In genomic region chr20:47984437-47984836, GRCh38 we compare ENCODE assay signal across 23 cellular contexts.
DNase-seq lines count a peak whose midpoint lies in the region; ATAC-seq and TF ChIP-seq lines count a peak whose summit lies in the region.
"Had no signal": no experiment of that assay in that cellular context is flagged by ENCODE, and none has a peak within 500 bp of the region (broad histone marks: within the 10 kb centered on the region; RNA-seq: fewer than 3 reads in every experiment).

No MANE protein-coding gene starts in this region.

- H3K4ac ChIP-seq in mesenchymal stem cell (ENCODE audit: low read depth in 1 of 2, low read length in 2 of 2) = no peak overlapping the region

- peaks cover 0 to 44% (median 29%) of the 10 kb centered on the region in 10 experiments; a peak in 19 of 20 replicates for H3K4me1 ChIP-seq in BLaER1 treated with 17β-estradiol and CSF1 and Interleukin-3, amounts not matched to agents 10 nM and 100 nM
- H3K4me1 ChIP-seq in PC-3 (ENCODE audit: insufficient read depth, low read length) (peaks cover 18% of the 10 kb centered on the region), mesenchymal stem cell (ENCODE audit: control insufficient read depth, insufficient read depth, low read depth, low read length) (peaks cover 3% of the 10 kb centered on the region)

- no peaks in the 10 kb centered on the region for H3K9me2 ChIP-seq in PC-3 (replicated peaks; ENCODE audit: low read length)
- H3K9me2 ChIP-seq: SK-N-SH had no signal

- CTCF ChIA-PET in Calu3 (lab: Charles Lee) (interaction anchor here (0.6 to 1.1 kb wide), 3 partner anchors 11 to 295 kb away, joined by 4 to 5 read pairs (median 4); no protein-coding TSS in a partner anchor), PC-3 (lab: Charles Lee) (interaction anchor here (0.6 kb wide), 1 partner anchor 11 kb away, joined by 3 read pairs; no protein-coding TSS in a partner anchor)

- H4K20me1 ChIP-seq in BLaER1 treated with 17β-estradiol and CSF1 and Interleukin-3, amounts not matched to agents 10 nM and 100 nM = no peaks in the 10 kb centered on the region
- H4K20me1 ChIP-seq in PC-3 (ENCODE audit: low read length) = no peaks in the 10 kb centered on the region

- no peak overlapping the region for H2BK15ac ChIP-seq in mesenchymal stem cell (ENCODE audit: low read depth, poor library complexity, severe bottlenecking)

- WGBS in mesenchymal stem cell = 92% methylated on average over 6 of the region's 6 CpGs

- no peaks in the 10 kb centered on the region for H3K79me2 ChIP-seq in PC-3 (ENCODE audit: low read length)

- H3K23ac ChIP-seq in mesenchymal stem cell (ENCODE audit: low read length in 2 of 2) = no peak overlapping the region

- H3K36me3 ChIP-seq in BLaER1 treated with 17β-estradiol and CSF1 and Interleukin-3, amounts not matched to agents 10 nM and 100 nM = no peaks in the 10 kb centered on the region
- no peaks in the 10 kb centered on the region for H3K36me3 ChIP-seq in PC-3 (ENCODE audit: low read depth, low read length)
- H3K36me3 ChIP-seq in mesenchymal stem cell (ENCODE audit: control insufficient read depth in 1 of 2, insufficient read depth in 2 of 2, low read depth in 1 of 2, low read length in 2 of 2) = no peaks in the 10 kb centered on the region

- no peaks in the 10 kb centered on the region for H3F3A ChIP-seq in PC-3 (ENCODE audit: low read length, unreplicated experiment)

- H2BK5ac ChIP-seq in mesenchymal stem cell (ENCODE audit: low read depth, low read length, poor library complexity, severe bottlenecking) = no peak overlapping the region

- ATAC-seq in PC-3 (no peak), GM21528 (IDR thresholded peaks at IDR 0.05; ENCODE audit: low FRiP score, unreplicated experiment) (no peak)
- ATAC-seq: CD8-positive, alpha-beta T cell had no signal

- H3K36me3 Mint-ChIP-seq in Calu3 (ENCODE audit: insufficient read depth, unreplicated experiment) = no peaks in the 10 kb centered on the region
- H3K36me3 Mint-ChIP-seq: CD8-positive, alpha-beta T cell had no signal

- H3K27me3 Mint-ChIP-seq in Calu3 (ENCODE audit: unreplicated experiment) = no peaks in the 10 kb centered on the region

- no peak overlapping the region for H3K9ac ChIP-seq in BLaER1 treated with 17β-estradiol and CSF1 and Interleukin-3, amounts not matched to agents 10 nM and 100 nM
- H3K9ac ChIP-seq in PC-3 (ENCODE audit: low read length) (peak overlapping the region; percentile 25; the same call in 1 of the 2 replicates), mesenchymal stem cell (ENCODE audit: low read length) (no peak overlapping the region)
- H3K9ac ChIP-seq: KMS-11, SK-N-SH had no signal

- peak overlapping the region; percentile 27 for H3K27ac Mint-ChIP-seq in Calu3 (ENCODE audit: unreplicated experiment)
- H3K27ac Mint-ChIP-seq: CD8-positive, alpha-beta T cell; IgD-negative memory B cell; T-helper 1 cell treated with Interleukin-12 subunit alpha and Interleukin-12 subunit beta and Interleukin-4 antibody, amounts not matched to agents 30 μg/mL and 1 μg/mL, for 36 hours had no signal

- no peaks in the 10 kb centered on the region for H3K79me1 ChIP-seq in mesenchymal stem cell (replicated peaks; ENCODE audit: low read length, poor library complexity, severe bottlenecking)

- no peak overlapping the region for H3K4me3 ChIP-seq in BLaER1 treated with 17β-estradiol and CSF1 and Interleukin-3, amounts not matched to agents 10 nM and 100 nM
- no peak overlapping the region for H3K4me3 ChIP-seq in PC-3 (ENCODE audit: low read length)
- no peak overlapping the region for H3K4me3 ChIP-seq in mesenchymal stem cell (ENCODE audit: insufficient read depth in 1 of 2, low read depth in 1 of 2, low read length in 2 of 2)

- no TSS peak for BruUV-seq in Calu3 (replicated peaks; lab: Mats Ljungman, UMichigan)
- no TSS peak for BruUV-seq in PC-3 (replicated peaks; lab: Mats Ljungman, UMichigan)

- H3K27me3 ChIP-seq in BLaER1 treated with 17β-estradiol and CSF1 and Interleukin-3, amounts not matched to agents 10 nM and 100 nM = no peaks in the 10 kb centered on the region
- H3K27me3 ChIP-seq in PC-3 (ENCODE audit: low read length) (no peaks in the 10 kb centered on the region), mesenchymal stem cell (ENCODE audit: control insufficient read depth in 1 of 2, insufficient read depth in 1 of 2, low read length in 2 of 2) (peaks cover under 1 to 32% of the 10 kb centered on the region in 2 experiments)

- H2BK12ac ChIP-seq in mesenchymal stem cell (ENCODE audit: low read length in 2 of 2) = peak overlapping the region in 1 of 2 experiments; percentile 53

- no peak for TF ChIP-seq CTCF in Calu3 (IDR thresholded peaks at IDR 0.05; ENCODE audit: unreplicated experiment)
- TF ChIP-seq CTCF in PC-3 (conservative IDR thresholded peaks at IDR 0.05; ENCODE audit: low read depth, low read length) = no peak

- intact Hi-C loops in Calu3 (cut with micrococcal nuclease; ENCODE audit: unreplicated experiment) (loop anchor here (10.0 kb wide), 1 partner anchor 200 kb away; no protein-coding TSS in a partner anchor), PC-3 (cut with micrococcal nuclease) (no loop called here)

- H2AFZ ChIP-seq in PC-3 (ENCODE audit: low read length) (0 out of 2 replicates have a peak overlapping the region, but pooled peaks have one; percentile 66), mesenchymal stem cell (ENCODE audit: low read depth, low read length) (no peak overlapping the region)

- POLR2A ChIA-PET in PC-3 (lab: Charles Lee; ENCODE audit: unreplicated experiment) = no interaction called here

- H2AK5ac ChIP-seq in mesenchymal stem cell (ENCODE audit: low read length, severe bottlenecking) = no peak overlapping the region

- H3K9me3 ChIP-seq in BLaER1 treated with 17β-estradiol and CSF1 and Interleukin-3, amounts not matched to agents 10 nM and 100 nM (replicated peaks in 1 of 11) = peaks cover 0 to 5% (median 0%) of the 10 kb centered on the region in 11 experiments; a peak in 2 of 22 replicates
- H3K9me3 ChIP-seq in PC-3 (ENCODE audit: low read length) (no peaks in the 10 kb centered on the region), mesenchymal stem cell (ENCODE audit: control insufficient read depth, low read length) (no peaks in the 10 kb centered on the region)
- H3K9me3 ChIP-seq: Caco-2, SK-N-SH had no signal

- H3K4me3 Mint-ChIP-seq in Calu3 (ENCODE audit: low read depth, unreplicated experiment) = no peak overlapping the region
- H3K4me3 Mint-ChIP-seq: CD8-positive, alpha-beta T cell; T-helper 1 cell treated with Interleukin-12 subunit alpha and Interleukin-12 subunit beta and Interleukin-4 antibody, amounts not matched to agents 30 μg/mL and 1 μg/mL, for 36 hours had no signal

- H2BK120ac ChIP-seq in mesenchymal stem cell (ENCODE audit: low read depth, low read length) = no peak overlapping the region

- H3K4me1 Mint-ChIP-seq in Calu3 (ENCODE audit: low read depth, unreplicated experiment) = peaks cover 36% of the 10 kb centered on the region

- no peak overlapping the region for H3K14ac ChIP-seq in mesenchymal stem cell (ENCODE audit: low read length in 2 of 2)

- no peaks in the 10 kb centered on the region for H3K9me3 Mint-ChIP-seq in Calu3 (ENCODE audit: low read depth, unreplicated experiment)
- H3K9me3 Mint-ChIP-seq: CD8-positive, alpha-beta T cell; T-helper 1 cell treated with Interleukin-12 subunit alpha and Interleukin-12 subunit beta and Interleukin-4 antibody, amounts not matched to agents 30 μg/mL and 1 μg/mL, for 36 hours had no signal

- DNase-seq in Calu3 (no peak), PC-3 (no peak), mesenchymal stem cell (no peak), NCI-H69 (lab: John Stamatoyannopoulos, UW) (no peak), midbrain (lab: John Stamatoyannopoulos, UW) (no peak)
- DNase-seq: CD8-positive, alpha-beta T cell; DMS79 treated with DMSO at 0.1 percent for 48 hours; MM.1S; NCI-H1694; NCI-H2029 treated with DMSO at 0.1 percent for 48 hours; NCI-H2227 treated with DMSO at 0.1 percent for 48 hours; NCI-H526 treated with DMSO at 0.1 percent for 48 hours; OCI-M1; SHP77 treated with DMSO at 0.1 percent for 48 hours; SK-N-SH; SW 1271 had no signal

- no peak overlapping the region for H4K91ac ChIP-seq in mesenchymal stem cell (ENCODE audit: low read length)

- H3K4me2 ChIP-seq in BLaER1 treated with 17β-estradiol and CSF1 and Interleukin-3, amounts not matched to agents 10 nM and 100 nM = peak overlapping the region in 6 of 11 experiments; percentile 16 to 68 (median 55); a peak in 6 of 22 replicates
- no peak overlapping the region; the same call in 1 of the 2 replicates for H3K4me2 ChIP-seq in PC-3 (ENCODE audit: low read length)
- H3K4me2 ChIP-seq in mesenchymal stem cell (ENCODE audit: low read length, poor library complexity, severe bottlenecking) = no peak overlapping the region
- H3K4me2 ChIP-seq: KMS-11, SK-N-SH had no signal

- no peak overlapping the region for H3K27ac ChIP-seq in BLaER1 treated with 17β-estradiol and CSF1 and Interleukin-3, amounts not matched to agents 10 nM and 100 nM
- H3K27ac ChIP-seq in PC-3 (ENCODE audit: low read length) (peak overlapping the region; percentile 42; the same call in 1 of the 2 replicates), mesenchymal stem cell (ENCODE audit: low read length, poor library complexity, severe bottlenecking) (no peak overlapping the region)
- H3K27ac ChIP-seq: C4-2B, KMS-11 had no signal

- H3K18ac ChIP-seq in mesenchymal stem cell (ENCODE audit: low read depth in 1 of 2, low read length in 2 of 2) = peak overlapping the region in 1 of 2 experiments; percentile 3

- peak overlapping the region; percentile 39 for H4K8ac ChIP-seq in mesenchymal stem cell (ENCODE audit: low read length)

Comparison
In these comparisons a context has a peak if more than half of its experiments do, and no peak if none do; other contexts are left out.
1. H3K4me2 ChIP-seq: peak in BLaER1 treated with 17β-estradiol and CSF1 and Interleukin-3, amounts not matched to agents 10 nM and 100 nM (6 of 11); none in PC-3 (single experiment) and mesenchymal stem cell (single experiment).